In genomic region chr17:66518677-66519076, GRCh38 we compare ENCODE assay signal across 1 cellular context.
TF ChIP-seq lines count a peak whose summit lies in the region.

No MANE protein-coding gene starts in this region.

TF ChIP-seq in SK-N-SH, 30 proteins besides CTCF, POLR2A, EP300 and RAD21:
- TF ChIP-seq, protein P1, sequence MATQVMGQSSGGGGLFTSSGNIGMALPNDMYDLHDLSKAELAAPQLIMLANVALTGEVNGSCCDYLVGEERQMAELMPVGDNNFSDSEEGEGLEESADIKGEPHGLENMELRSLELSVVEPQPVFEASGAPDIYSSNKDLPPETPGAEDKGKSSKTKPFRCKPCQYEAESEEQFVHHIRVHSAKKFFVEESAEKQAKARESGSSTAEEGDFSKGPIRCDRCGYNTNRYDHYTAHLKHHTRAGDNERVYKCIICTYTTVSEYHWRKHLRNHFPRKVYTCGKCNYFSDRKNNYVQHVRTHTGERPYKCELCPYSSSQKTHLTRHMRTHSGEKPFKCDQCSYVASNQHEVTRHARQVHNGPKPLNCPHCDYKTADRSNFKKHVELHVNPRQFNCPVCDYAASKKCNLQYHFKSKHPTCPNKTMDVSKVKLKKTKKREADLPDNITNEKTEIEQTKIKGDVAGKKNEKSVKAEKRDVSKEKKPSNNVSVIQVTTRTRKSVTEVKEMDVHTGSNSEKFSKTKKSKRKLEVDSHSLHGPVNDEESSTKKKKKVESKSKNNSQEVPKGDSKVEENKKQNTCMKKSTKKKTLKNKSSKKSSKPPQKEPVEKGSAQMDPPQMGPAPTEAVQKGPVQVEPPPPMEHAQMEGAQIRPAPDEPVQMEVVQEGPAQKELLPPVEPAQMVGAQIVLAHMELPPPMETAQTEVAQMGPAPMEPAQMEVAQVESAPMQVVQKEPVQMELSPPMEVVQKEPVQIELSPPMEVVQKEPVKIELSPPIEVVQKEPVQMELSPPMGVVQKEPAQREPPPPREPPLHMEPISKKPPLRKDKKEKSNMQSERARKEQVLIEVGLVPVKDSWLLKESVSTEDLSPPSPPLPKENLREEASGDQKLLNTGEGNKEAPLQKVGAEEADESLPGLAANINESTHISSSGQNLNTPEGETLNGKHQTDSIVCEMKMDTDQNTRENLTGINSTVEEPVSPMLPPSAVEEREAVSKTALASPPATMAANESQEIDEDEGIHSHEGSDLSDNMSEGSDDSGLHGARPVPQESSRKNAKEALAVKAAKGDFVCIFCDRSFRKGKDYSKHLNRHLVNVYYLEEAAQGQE (IDR thresholded peaks at IDR 0.05; ENCODE audit: low read depth, low read length): no peak
- TF ChIP-seq GATA2 (CRISPR knock-in tag; IDR thresholded peaks at IDR 0.05) (no peak), RFX5 (IDR thresholded peaks at IDR 0.05; ENCODE audit: low read length) (0 out of 2 replicates have a peak, but pooled peaks have one; percentile 36), JUND (IDR thresholded peaks at IDR 0.05) (no peak), ELF1 (IDR thresholded peaks at IDR 0.05) (no peak), TEAD4 (IDR thresholded peaks at IDR 0.05; ENCODE audit: borderline replicate concordance, insufficient read depth) (no peak)
